ENCODE assay signal across 1 cellular context in the genomic region with DNA sequence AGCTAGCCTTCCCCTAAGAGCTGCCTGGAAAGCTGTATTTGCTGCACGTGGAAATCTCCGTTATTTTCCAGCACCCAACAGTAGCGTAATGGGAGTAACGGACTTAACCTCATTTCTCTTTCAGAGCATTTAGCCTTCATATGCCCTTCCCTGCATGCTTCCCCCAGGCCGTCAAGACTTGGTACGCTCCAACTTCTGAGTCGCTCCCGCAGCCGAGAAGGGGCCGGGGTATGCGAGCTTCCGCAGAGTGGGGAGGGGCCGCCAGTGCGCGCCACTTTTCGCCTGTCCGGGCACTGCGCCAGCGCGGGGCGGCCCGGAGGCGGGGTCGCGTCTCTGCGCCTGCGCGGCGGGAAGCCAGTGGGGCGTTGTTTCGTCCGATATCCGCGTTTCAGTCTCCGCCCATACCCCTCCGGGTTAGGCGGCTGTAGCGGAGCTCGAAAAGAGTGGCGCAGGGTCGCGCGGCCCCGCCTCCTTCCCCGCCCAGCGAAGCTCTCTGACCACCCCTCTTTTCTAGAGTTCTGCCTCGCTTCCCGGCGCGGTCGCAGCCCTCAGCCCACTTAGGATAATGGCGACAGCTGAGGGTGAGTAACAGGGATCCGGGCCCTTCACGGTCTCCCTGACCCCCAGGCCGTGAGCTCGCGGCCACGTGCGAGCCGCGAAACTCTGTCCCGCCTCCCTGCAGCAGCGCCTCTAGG.
A peak's percentile ranks its signal among the peaks of the same experiment; 100 is the strongest.
TF ChIP-seq lines count a peak whose summit lies in the region.

Gene PAICS, plus strand, starts transcription at position 513 of the 695 bp plus-strand sequence. Its CDS starts 53 bp downstream, at position 566.

TF ChIP-seq in SK-N-SH, 30 proteins besides CTCF, POLR2A, EP300 and RAD21 (continued from another document):
- TF ChIP-seq YY1 (IDR thresholded peaks at IDR 0.05; ENCODE audit: low read depth) (peak; percentile 46), ZBTB33 (IDR thresholded peaks at IDR 0.05; ENCODE audit: borderline replicate concordance, low read depth) (no peak), RCOR1 (IDR thresholded peaks at IDR 0.05; ENCODE audit: low read length) (no peak), NRF1 (IDR thresholded peaks at IDR 0.05; ENCODE audit: low read depth, low read length) (peak; percentile 96), RXRA (IDR thresholded peaks at IDR 0.05; ENCODE audit: borderline replicate concordance, low read depth) (no peak), FOXM1 (IDR thresholded peaks at IDR 0.05; ENCODE audit: low read depth) (no peak), TAF1 (IDR thresholded peaks at IDR 0.05; ENCODE audit: borderline replicate concordance, low read depth, low read length) (peak; percentile 82; the same call in 1 of the 2 replicates), SIN3A (IDR thresholded peaks at IDR 0.05; ENCODE audit: borderline replicate concordance, low read depth, low read length) (0 out of 2 replicates have a peak, but pooled peaks have one; percentile 89), ELF1 (IDR thresholded peaks at IDR 0.05) (peak; percentile 39; the same call in 1 of the 2 replicates), TCF12 (IDR thresholded peaks at IDR 0.05) (no peak), TEAD4 (IDR thresholded peaks at IDR 0.05; ENCODE audit: borderline replicate concordance, insufficient read depth) (no peak), POLR2AphosphoS5 (IDR thresholded peaks at IDR 0.05; ENCODE audit: low read depth, low read length) (no peak; the same call in 1 of the 2 replicates), MEF2A (IDR thresholded peaks at IDR 0.05; ENCODE audit: borderline replicate concordance, low read depth) (no peak)
- TF ChIP-seq, protein P1, sequence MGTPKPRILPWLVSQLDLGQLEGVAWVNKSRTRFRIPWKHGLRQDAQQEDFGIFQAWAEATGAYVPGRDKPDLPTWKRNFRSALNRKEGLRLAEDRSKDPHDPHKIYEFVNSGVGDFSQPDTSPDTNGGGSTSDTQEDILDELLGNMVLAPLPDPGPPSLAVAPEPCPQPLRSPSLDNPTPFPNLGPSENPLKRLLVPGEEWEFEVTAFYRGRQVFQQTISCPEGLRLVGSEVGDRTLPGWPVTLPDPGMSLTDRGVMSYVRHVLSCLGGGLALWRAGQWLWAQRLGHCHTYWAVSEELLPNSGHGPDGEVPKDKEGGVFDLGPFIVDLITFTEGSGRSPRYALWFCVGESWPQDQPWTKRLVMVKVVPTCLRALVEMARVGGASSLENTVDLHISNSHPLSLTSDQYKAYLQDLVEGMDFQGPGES (IDR thresholded peaks at IDR 0.05; ENCODE audit: low read depth, low read length), result no peak
- TF ChIP-seq, protein P2, sequence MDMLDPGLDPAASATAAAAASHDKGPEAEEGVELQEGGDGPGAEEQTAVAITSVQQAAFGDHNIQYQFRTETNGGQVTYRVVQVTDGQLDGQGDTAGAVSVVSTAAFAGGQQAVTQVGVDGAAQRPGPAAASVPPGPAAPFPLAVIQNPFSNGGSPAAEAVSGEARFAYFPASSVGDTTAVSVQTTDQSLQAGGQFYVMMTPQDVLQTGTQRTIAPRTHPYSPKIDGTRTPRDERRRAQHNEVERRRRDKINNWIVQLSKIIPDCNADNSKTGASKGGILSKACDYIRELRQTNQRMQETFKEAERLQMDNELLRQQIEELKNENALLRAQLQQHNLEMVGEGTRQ (IDR thresholded peaks at IDR 0.05; ENCODE audit: borderline replicate concordance, low read depth, low read length), result no peak
